ENCODE assay signal across 10 cellular contexts in the genomic region with DNA sequence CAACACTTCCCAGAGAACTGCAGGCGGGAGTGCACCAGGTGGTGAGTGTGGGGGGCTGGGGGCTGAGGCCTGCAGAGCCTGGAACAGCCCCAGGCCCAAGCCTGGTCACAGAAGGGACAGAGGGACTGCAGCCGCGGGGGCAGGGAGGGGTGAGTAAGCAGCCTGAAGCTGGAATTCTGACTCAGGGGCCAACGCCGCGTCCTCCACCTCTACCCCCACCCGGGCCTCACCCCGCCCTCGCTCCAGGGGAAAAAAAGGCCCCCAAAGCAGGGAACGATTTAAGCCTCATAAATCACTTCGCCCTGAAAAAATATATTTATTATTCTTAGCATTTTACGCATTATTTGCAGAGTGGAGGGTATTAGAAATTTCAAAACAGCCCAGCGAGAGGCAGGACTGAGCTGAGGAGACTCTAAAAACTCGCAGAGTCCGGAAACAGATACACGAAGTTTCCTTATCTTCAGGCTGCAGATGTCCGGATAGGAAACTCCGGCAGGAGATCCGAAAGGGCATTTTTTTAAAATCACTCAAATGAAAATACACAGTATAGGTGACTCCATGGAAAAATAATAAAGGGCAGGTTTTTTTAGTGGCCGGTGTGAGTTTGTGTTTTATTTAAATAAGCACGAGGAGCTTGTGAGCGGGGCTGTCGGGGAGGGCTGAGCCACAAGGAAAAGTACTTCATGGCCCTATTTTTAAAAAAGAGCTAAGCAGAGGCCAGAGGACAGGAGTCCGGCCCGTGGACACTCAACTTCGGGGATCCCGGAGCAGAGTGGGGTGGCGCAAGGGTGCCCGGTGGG. TPM values are rescaled to one million over a fixed set of nuclear protein-coding genes. Genes with fewer than 3 reads are reported as not detected.
DNase-seq lines count a peak whose midpoint lies in the region; ATAC-seq, FAIRE-seq and TF ChIP-seq lines count a peak whose summit lies in the region.
"Had no signal": no experiment of that assay in that cellular context is flagged by ENCODE, and none has a peak within 500 bp of the region (broad histone marks: within the 10 kb centered on the region; RNA-seq: fewer than 3 reads in every experiment).

No MANE protein-coding gene starts in this region.

- peak overlapping the region; percentile 94 for H3K4me2 ChIP-seq in Loucy (ENCODE audit: low read depth, low read length, poor library complexity, severe bottlenecking)
- peak overlapping the region; percentile 96 for H3K4me2 ChIP-seq in endothelial cell of umbilical vein (ENCODE audit: insufficient read depth, low read length)

- no peaks in the 10 kb centered on the region for H3K9me3 Mint-ChIP-seq in nephron

- TF ChIP-seq POLR2A in endothelial cell of umbilical vein (IDR thresholded peaks at IDR 0.05; ENCODE audit: low read depth, low read length), result peak; percentile 89

- peaks cover 39% of the 10 kb centered on the region for H3K4me1 Mint-ChIP-seq in nephron

- H3K4me1 ChIP-seq in Loucy (ENCODE audit: insufficient read depth, low read length, poor library complexity, severe bottlenecking) (peaks cover 51% of the 10 kb centered on the region), endothelial cell of umbilical vein (ENCODE audit: control insufficient read depth, extremely low read depth, insufficient read depth, low read length) (peaks cover 53% of the 10 kb centered on the region)

- H3K27ac Mint-ChIP-seq in nephron, result peak overlapping the region in 2 of 3 experiments; percentile 18 to 61

- no peak for ATAC-seq in HG03520 (IDR thresholded peaks at IDR 0.05; ENCODE audit: unreplicated experiment)
- no peak for ATAC-seq in GM18519 (IDR thresholded peaks at IDR 0.05; ENCODE audit: low FRiP score, unreplicated experiment)
- no peak for ATAC-seq in HG02852 (IDR thresholded peaks at IDR 0.05; ENCODE audit: unreplicated experiment)

- TF ChIP-seq CTCF in Loucy (conservative IDR thresholded peaks at IDR 0.05; ENCODE audit: low read length), result peak; percentile 50
- peak in 1 of 2 donors; percentile 8 for TF ChIP-seq CTCF in endothelial cell of umbilical vein (IDR thresholded peaks at IDR 0.05; ENCODE audit: extremely low read depth in 1 of 2, insufficient read depth in 1 of 2, low read depth in 1 of 2, low read length in 2 of 2)
- peak in 1 of 3 experiments; percentile 8 for TF ChIP-seq CTCF in nephron (IDR thresholded peaks at IDR 0.05; ENCODE audit: unreplicated experiment in 3 of 3)

- H3K9me2 ChIP-seq in Loucy (replicated peaks; ENCODE audit: low read depth, low read length), result no peaks in the 10 kb centered on the region

- peaks cover 27% of the 10 kb centered on the region for H3K36me3 Mint-ChIP-seq in nephron (ENCODE audit: low read depth)

- dilution Hi-C loops in endothelial cell of umbilical vein (cut with MboI; ENCODE audit: extremely low pct_ligation_motif_present, low sequenced_read_pairs), result no loop called here

- no peaks in the 10 kb centered on the region for H3K9me1 ChIP-seq in endothelial cell of umbilical vein (replicated peaks; ENCODE audit: control insufficient read depth, extremely low read depth, insufficient read depth, low read length)

- DNase-seq in AG20443 (ENCODE audit: low spot score), result peak; percentile 94
- peak; percentile 99 for DNase-seq in endothelial cell of umbilical vein (ENCODE audit: low read depth, low spot score)
- no peak for DNase-seq in nucleus accumbens (lab: John Stamatoyannopoulos, UW)
- DNase-seq: NCI-H69 had no signal

- peaks cover 15% of the 10 kb centered on the region for H3F3A ChIP-seq in Loucy (ENCODE audit: low read depth)

- H4K20me1 ChIP-seq in Loucy (ENCODE audit: insufficient read depth, low read length, poor library complexity, severe bottlenecking), result no peaks in the 10 kb centered on the region
- H4K20me1 ChIP-seq in endothelial cell of umbilical vein (replicated peaks; ENCODE audit: control insufficient read depth, extremely low read depth, insufficient read depth, low read length), result no peaks in the 10 kb centered on the region

- H2AFZ ChIP-seq in Loucy (ENCODE audit: low read length), result no peak overlapping the region
- H2AFZ ChIP-seq in endothelial cell of umbilical vein (ENCODE audit: low read depth, low read length), result no peak overlapping the region

- H3K27ac ChIP-seq in endothelial cell of umbilical vein (ENCODE audit: insufficient read depth, low read depth, low read length), result peak overlapping the region; percentile 97

- H3K9me3 ChIP-seq in Loucy (ENCODE audit: insufficient read depth, low read depth, low read length) (no peaks in the 10 kb centered on the region), endothelial cell of umbilical vein (replicated peaks; ENCODE audit: control insufficient read depth, insufficient read depth, low read length) (no peaks in the 10 kb centered on the region)

- no peaks in the 10 kb centered on the region for H3K27me3 ChIP-seq in Loucy (ENCODE audit: insufficient read depth, low read length, poor library complexity, severe bottlenecking)
- no peaks in the 10 kb centered on the region for H3K27me3 ChIP-seq in endothelial cell of umbilical vein (ENCODE audit: control insufficient read depth in 2 of 2, insufficient read depth in 2 of 2, low read length in 2 of 2)

- H3K36me3 ChIP-seq in Loucy (ENCODE audit: insufficient read depth, low read length), result peaks cover 8% of the 10 kb centered on the region; the same call in 1 of the 2 replicates
- H3K36me3 ChIP-seq in endothelial cell of umbilical vein (ENCODE audit: control insufficient read depth in 2 of 2, extremely low read depth in 1 of 2, insufficient read depth in 2 of 2, low read length in 2 of 2), result peaks cover 7 to 27% of the 10 kb centered on the region in 2 experiments

- peak overlapping the region; percentile 98 for H3K9ac ChIP-seq in Loucy (ENCODE audit: low read depth, low read length, poor library complexity, severe bottlenecking)
- H3K9ac ChIP-seq in endothelial cell of umbilical vein (replicated peaks; ENCODE audit: extremely low read depth, insufficient read depth, low read length), result peak overlapping the region; percentile 84

- H3K27me3 Mint-ChIP-seq in nephron (ENCODE audit: low read depth), result peaks cover 100% of the 10 kb centered on the region

- H3K4me3 Mint-ChIP-seq in nephron, result peak overlapping the region; percentile 67 to 79 (median 76)

- H3K4me3 ChIP-seq in Loucy (ENCODE audit: low read length, poor library complexity, severe bottlenecking), result peak overlapping the region; percentile 85
- H3K4me3 ChIP-seq in endothelial cell of umbilical vein (replicated peaks in 1 of 3; ENCODE audit: insufficient read depth in 1 of 3, low read depth in 1 of 3, low read length in 3 of 3), result peak overlapping the region in 2 of 3 experiments; percentile 77 to 95

- peak; percentile 96 for FAIRE-seq in endothelial cell of umbilical vein (lab: Jason Lieb, UNC)

- CTCF ChIA-PET in endothelial cell of umbilical vein (lab: Charles Lee), result interaction anchor here (0.6 to 6.2 kb wide), 19 partner anchors 9 to 388 kb away, joined by 3 to 48 read pairs (median 7); a partner anchor contains a TSS

- intact Hi-C loops in endothelial cell of umbilical vein (cut with micrococcal nuclease), result loop anchor here (1.0 to 5.0 kb wide), 8 partner anchors 14 to 406 kb away; a partner anchor contains a TSS

- no TSS peak for BruUV-seq in endothelial cell of umbilical vein (replicated peaks; lab: Mats Ljungman, UMichigan)

- POLR2A ChIA-PET in endothelial cell of umbilical vein (lab: Charles Lee), result interaction anchor here (0.8 kb wide), 1 partner anchor 9 kb away, joined by 3 read pairs; no protein-coding TSS in a partner anchor

- H3K79me2 ChIP-seq in Loucy (ENCODE audit: insufficient read depth, low read length) (peaks cover 69% of the 10 kb centered on the region), endothelial cell of umbilical vein (ENCODE audit: control insufficient read depth, insufficient read depth, low read length) (peaks cover 75% of the 10 kb centered on the region)

TF ChIP-seq in endothelial cell of umbilical vein, 7 proteins besides CTCF, POLR2A, EP300 and RAD21:
- TF ChIP-seq FOS (IDR thresholded peaks at IDR 0.05; ENCODE audit: borderline replicate concordance, insufficient read depth, low read length) (peak; percentile 83), POLR2AphosphoS5 (IDR thresholded peaks at IDR 0.05; ENCODE audit: insufficient read depth, low read depth, low read length) (peak; percentile 94), JUN (IDR thresholded peaks at IDR 0.05; ENCODE audit: borderline replicate concordance, insufficient read depth, insufficient read length, low read depth) (peak; percentile 62), GATA2 (IDR thresholded peaks at IDR 0.05; ENCODE audit: insufficient read depth, insufficient read length, low read depth, low read length) (peak; percentile 99)
- TF ChIP-seq, protein P1, sequence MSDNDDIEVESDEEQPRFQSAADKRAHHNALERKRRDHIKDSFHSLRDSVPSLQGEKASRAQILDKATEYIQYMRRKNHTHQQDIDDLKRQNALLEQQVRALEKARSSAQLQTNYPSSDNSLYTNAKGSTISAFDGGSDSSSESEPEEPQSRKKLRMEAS (IDR thresholded peaks at IDR 0.05; ENCODE audit: insufficient read depth, insufficient read length), result no peak

RNA-seq across cellular contexts. Expression of a gene that starts 9.9 kb away (rescaled TPM):
- 62.2 and 63.9 TPM in 2 replicates for total RNA-seq in endothelial cell of umbilical vein
- 28.8 and 35.6 TPM in 2 replicates for polyA plus RNA-seq in endothelial cell of umbilical vein
- 25.9 and 36.8 TPM in 2 replicates for polyA plus RNA-seq in endothelial cell of umbilical vein (2011; cell fraction: cytosol; rRNA removed)
- 30.1 and 31.5 TPM in 2 replicates for polyA plus RNA-seq in endothelial cell of umbilical vein (2011; cell fraction: nucleus; rRNA removed)
- 33.0 and 37.6 TPM in 2 replicates for polyA plus RNA-seq in endothelial cell of umbilical vein (2012)
- polyA minus RNA-seq in endothelial cell of umbilical vein, result 17.3 and 17.5 TPM in 2 replicates
- 58.1 TPM for polyA minus RNA-seq in endothelial cell of umbilical vein (2011; cell fraction: cytosol; rRNA and poly(A)+ RNA removed)
- polyA minus RNA-seq in endothelial cell of umbilical vein (2011; cell fraction: nucleus; rRNA and poly(A)+ RNA removed), result 9.7 and 17.3 TPM in 2 replicates

RNA-seq across cellular contexts. Expression of a gene that starts 16.4 kb away (rescaled TPM):
- total RNA-seq in endothelial cell of umbilical vein, result not detected in 2 replicates
- polyA plus RNA-seq in endothelial cell of umbilical vein, result not detected in 2 replicates
- not detected in 2 replicates for polyA plus RNA-seq in endothelial cell of umbilical vein (2011; cell fraction: cytosol; rRNA removed)
- polyA plus RNA-seq in endothelial cell of umbilical vein (2011; cell fraction: nucleus; rRNA removed), result not detected in 2 replicates
- polyA plus RNA-seq in endothelial cell of umbilical vein (2012), result not detected in 2 replicates
- not detected in 2 replicates for polyA minus RNA-seq in endothelial cell of umbilical vein
- not detected for polyA minus RNA-seq in endothelial cell of umbilical vein (2011; cell fraction: cytosol; rRNA and poly(A)+ RNA removed)
- not detected in 2 replicates for polyA minus RNA-seq in endothelial cell of umbilical vein (2011; cell fraction: nucleus; rRNA and poly(A)+ RNA removed)
- total RNA-seq: subcutaneous adipose tissue had no signal

Comparison
In these comparisons a context has a peak if more than half of its experiments do, and no peak if none do; other contexts are left out.
1. DNase-seq: peak in AG20443 (single experiment) and endothelial cell of umbilical vein (single experiment); none in nucleus accumbens (0 of 56).